In the genomic region with DNA sequence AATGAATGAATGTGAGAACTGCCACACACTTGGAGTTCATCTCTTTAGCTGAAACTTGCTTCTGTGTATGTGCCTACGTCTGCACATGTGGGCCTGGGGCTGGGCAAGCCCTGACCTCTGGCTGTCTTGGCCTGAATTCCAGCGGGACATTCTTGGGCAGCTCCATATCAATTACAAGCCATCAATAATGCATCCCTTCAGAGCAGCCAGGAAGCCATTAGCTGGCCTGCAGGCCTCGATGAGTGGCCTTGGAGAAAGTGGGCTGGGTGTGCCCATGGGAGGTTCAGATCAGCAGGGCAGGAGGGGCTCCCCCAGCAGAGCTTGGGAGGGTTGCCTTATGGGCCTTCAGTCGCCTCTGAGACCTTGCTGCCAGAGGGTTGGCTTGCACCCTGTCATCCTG, we compare ENCODE assay signal across 8 cellular contexts.
"Had no signal": no experiment of that assay in that cellular context is flagged by ENCODE, and none has a peak within 500 bp of the region (broad histone marks: within the 10 kb centered on the region; RNA-seq: fewer than 3 reads in every experiment).

No MANE protein-coding gene starts in this region.

- H3K4me2 ChIP-seq: GM23338 had no signal

- H3K9me3 ChIP-seq: HAP-1 had no signal

- H2AFZ ChIP-seq: GM23338 had no signal

- DNase-seq: H7, HFFc6 had no signal

- H3K27ac ChIP-seq: HL-60 had no signal

- H3K9me3 Mint-ChIP-seq: IgD-negative memory B cell had no signal

- H3K4me3 ChIP-seq: GM23338, HAP-1 had no signal

- H3K27ac Mint-ChIP-seq: GM23338 had no signal

- ATAC-seq: GM23338, HCT116, HepG2 had no signal

- H3K4me3 Mint-ChIP-seq: GM23338, HFFc6, IgD-negative memory B cell had no signal
